In the genomic region with DNA sequence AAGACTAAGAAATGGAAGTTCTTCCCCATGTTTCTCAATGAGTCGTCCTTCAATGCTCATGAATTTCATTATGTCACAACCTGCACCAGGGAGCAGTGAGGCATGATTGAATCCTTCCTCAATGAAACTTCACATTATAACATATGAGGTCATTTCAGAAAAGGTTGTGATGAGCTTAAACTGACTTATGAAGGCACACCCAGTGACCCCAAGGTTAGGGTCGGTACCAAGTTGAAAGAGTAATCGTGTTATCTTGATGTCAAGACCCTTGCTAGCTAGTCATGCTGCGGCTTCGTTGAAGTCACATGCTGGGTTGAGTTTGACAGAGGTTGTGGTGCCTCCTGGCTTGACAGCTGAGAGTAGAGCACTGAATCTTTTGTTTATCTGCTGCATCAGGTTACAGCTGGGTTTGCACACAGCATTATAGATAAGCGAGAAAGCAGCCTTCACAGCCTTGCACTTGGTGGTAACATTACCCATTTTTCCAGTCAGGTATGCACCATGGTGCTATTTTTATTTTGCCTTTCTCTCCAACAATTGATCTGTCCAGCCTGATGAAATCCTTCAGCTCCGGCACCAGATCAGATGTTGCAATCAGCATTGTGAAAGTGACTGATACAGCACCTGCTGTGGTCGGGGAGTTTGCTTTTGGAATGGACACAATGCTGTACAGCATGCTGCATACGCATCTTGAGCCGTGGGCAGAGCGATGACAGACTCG, we compare ENCODE assay signal across 14 cellular contexts.
DNase-seq lines count a peak whose midpoint lies in the region; ATAC-seq, FAIRE-seq and TF ChIP-seq lines count a peak whose summit lies in the region.
"Had no signal": no experiment of that assay in that cellular context is flagged by ENCODE, and none has a peak within 500 bp of the region (broad histone marks: within the 10 kb centered on the region; RNA-seq: fewer than 3 reads in every experiment).

No MANE protein-coding gene starts in this region.

- no peak for TF ChIP-seq CTCF in gastroesophageal sphincter (IDR thresholded peaks at IDR 0.05)

- H3K9me3 ChIP-seq in CD4-positive, CD25-positive, alpha-beta regulatory T cell (ENCODE audit: control insufficient read depth in 2 of 2, low read length in 2 of 2): no peaks in the 10 kb centered on the region
- H3K9me3 ChIP-seq in GM23248 (ENCODE audit: low read depth): no peaks in the 10 kb centered on the region
- no peaks in the 10 kb centered on the region for H3K9me3 ChIP-seq in gastroesophageal sphincter

- TF ChIP-seq EP300 in gastroesophageal sphincter (IDR thresholded peaks at IDR 0.05): no peak

- peak overlapping the region in 1 of 4 donors; percentile 82 for H3K4me3 Mint-ChIP-seq in CD4-positive, CD25-positive, alpha-beta regulatory T cell
- H3K4me3 Mint-ChIP-seq: brain had no signal

- H3K9me3 Mint-ChIP-seq in CD4-positive, CD25-positive, alpha-beta regulatory T cell: peaks cover 0 to under 1% (median 0%) of the 10 kb centered on the region in 7 donors

- no peak overlapping the region for H3K9ac ChIP-seq in GM23248

- no peaks in the 10 kb centered on the region for H3F3A ChIP-seq in GM23248 (ENCODE audit: insufficient read depth)

- H3K36me3 ChIP-seq in CD4-positive, CD25-positive, alpha-beta regulatory T cell (ENCODE audit: control insufficient read depth, insufficient read depth, low read length): peaks cover 24% of the 10 kb centered on the region
- H3K36me3 ChIP-seq in GM23248 (ENCODE audit: low read depth) (peaks cover 20% of the 10 kb centered on the region), gastroesophageal sphincter (peaks cover 0 to 61% of the 10 kb centered on the region in 2 donors)

- no peak overlapping the region for H3K4me3 ChIP-seq in CD4-positive, CD25-positive, alpha-beta regulatory T cell (ENCODE audit: low read depth, low read length)
- H3K4me3 ChIP-seq in GM23248: no peak overlapping the region
- H3K4me3 ChIP-seq in gastroesophageal sphincter: no peak overlapping the region

- FAIRE-seq in HTR-8/SVneo (lab: Jason Lieb, UNC): no peak

- H3K27ac ChIP-seq in CD4-positive, CD25-positive, alpha-beta regulatory T cell (ENCODE audit: insufficient read depth, low read length, poor library complexity, severe bottlenecking): no peak overlapping the region
- H3K27ac ChIP-seq in GM23248: no peak overlapping the region
- peak overlapping the region in 1 of 4 donors; percentile 21 for H3K27ac ChIP-seq in gastroesophageal sphincter

- no peak overlapping the region for H2AFZ ChIP-seq in GM23248

- H3K36me3 Mint-ChIP-seq in CD4-positive, CD25-positive, alpha-beta regulatory T cell: peaks cover 21% of the 10 kb centered on the region

- no peak overlapping the region for H3K4me2 ChIP-seq in GM23248 (ENCODE audit: unreplicated experiment)

- no peak for ATAC-seq in CD4-positive, CD25-positive, alpha-beta regulatory T cell (ENCODE audit: low read depth in 2 of 2)
- peak; percentile 41 for ATAC-seq in gastroesophageal sphincter
- ATAC-seq: left colon had no signal

- no peak for TF ChIP-seq POLR2A in gastroesophageal sphincter (IDR thresholded peaks at IDR 0.05)

- no peaks in the 10 kb centered on the region for H3K9me2 ChIP-seq in GM23248 (ENCODE audit: insufficient read depth)

- H3K27me3 Mint-ChIP-seq in CD4-positive, CD25-positive, alpha-beta regulatory T cell: no peaks in the 10 kb centered on the region
- H3K27me3 Mint-ChIP-seq: brain had no signal

- no peaks in the 10 kb centered on the region for H3K79me2 ChIP-seq in GM23248 (ENCODE audit: insufficient read depth)

- peak overlapping the region in 2 of 3 donors; percentile 35 to 86 for H3K27ac Mint-ChIP-seq in CD4-positive, CD25-positive, alpha-beta regulatory T cell
- H3K27ac Mint-ChIP-seq: brain had no signal

- no peak for DNase-seq in CD4-positive, CD25-positive, alpha-beta regulatory T cell
- DNase-seq in GM23248 (peak; percentile 34), RKO (ENCODE audit: low spot score) (peak; percentile 40), OCI-M1 (lab: John Stamatoyannopoulos, UW) (no peak), NCI-H345 (lab: John Stamatoyannopoulos, UW) (no peak), HTR-8/SVneo (ENCODE audit: insufficient read length, low spot score) (no peak)
- DNase-seq in activated effector memory CD4-positive, alpha-beta T cell treated with anti-CD3 and anti-CD28 coated beads, Interleukin-2, amount 50 U/mL, for 16 hours: no peak
- DNase-seq: activated CD4-positive, CD25-positive, alpha-beta regulatory T cell treated with anti-CD3 and anti-CD28 coated beads, Interleukin-2, amount 50 U/mL, for 72 hours; left colon; NCI-H187 treated with DMSO at 0.1 percent for 48 hours; occipital lobe; SHP77 treated with DMSO at 0.1 percent for 48 hours had no signal

- peaks cover 13 to 33% (median 29%) of the 10 kb centered on the region in 4 donors for H3K4me1 Mint-ChIP-seq in CD4-positive, CD25-positive, alpha-beta regulatory T cell
- H3K4me1 Mint-ChIP-seq: brain had no signal

- no peaks in the 10 kb centered on the region for H3K27me3 ChIP-seq in CD4-positive, CD25-positive, alpha-beta regulatory T cell (ENCODE audit: control insufficient read depth, insufficient read depth, low read length)
- H3K27me3 ChIP-seq in GM23248 (replicated peaks; ENCODE audit: insufficient read depth) (no peaks in the 10 kb centered on the region), gastroesophageal sphincter (no peaks in the 10 kb centered on the region)

- in situ Hi-C loops in GM23248 (cut with MboI): no loop called here

- WGBS in GM23248 (ENCODE audit: low coverage in 1 of 2, low lambda C conversion rate in 2 of 2, missing lambda C conversion rate in 2 of 2), 2 experiments: 90 to 92% methylated on average over 12 of the region's 12 CpGs
- WGBS in gastroesophageal sphincter (ENCODE audit: low coverage in 1 of 2), 2 donors: 79 to 87% methylated on average over 9 to 12 of the region's 12 CpGs

- H3K4me1 ChIP-seq in CD4-positive, CD25-positive, alpha-beta regulatory T cell (ENCODE audit: control insufficient read depth, insufficient read depth, low read length, poor library complexity, severe bottlenecking): peaks cover 14% of the 10 kb centered on the region
- H3K4me1 ChIP-seq in GM23248 (ENCODE audit: insufficient read depth) (peaks cover 8% of the 10 kb centered on the region; the same call in 1 of the 2 replicates), gastroesophageal sphincter (peaks cover 3 to 22% (median 14%) of the 10 kb centered on the region in 3 donors)

- no peaks in the 10 kb centered on the region for H4K20me1 ChIP-seq in GM23248 (ENCODE audit: insufficient read depth)

Comparison
In these comparisons a context has a peak if more than half of its experiments do, and no peak if none do; other contexts are left out.
1. DNase-seq: peak in GM23248 (single experiment) and RKO (single experiment); none in CD4-positive, CD25-positive, alpha-beta regulatory T cell (0 of 3), activated effector memory CD4-positive, alpha-beta T cell treated with anti-CD3 and anti-CD28 coated beads, Interleukin-2, amount 50 U/mL, for 16 hours (single experiment), OCI-M1 (single experiment), NCI-H345 (single experiment) and HTR-8/SVneo (single experiment).